ENCODE assay signal across 8 cellular contexts in the genomic region with DNA sequence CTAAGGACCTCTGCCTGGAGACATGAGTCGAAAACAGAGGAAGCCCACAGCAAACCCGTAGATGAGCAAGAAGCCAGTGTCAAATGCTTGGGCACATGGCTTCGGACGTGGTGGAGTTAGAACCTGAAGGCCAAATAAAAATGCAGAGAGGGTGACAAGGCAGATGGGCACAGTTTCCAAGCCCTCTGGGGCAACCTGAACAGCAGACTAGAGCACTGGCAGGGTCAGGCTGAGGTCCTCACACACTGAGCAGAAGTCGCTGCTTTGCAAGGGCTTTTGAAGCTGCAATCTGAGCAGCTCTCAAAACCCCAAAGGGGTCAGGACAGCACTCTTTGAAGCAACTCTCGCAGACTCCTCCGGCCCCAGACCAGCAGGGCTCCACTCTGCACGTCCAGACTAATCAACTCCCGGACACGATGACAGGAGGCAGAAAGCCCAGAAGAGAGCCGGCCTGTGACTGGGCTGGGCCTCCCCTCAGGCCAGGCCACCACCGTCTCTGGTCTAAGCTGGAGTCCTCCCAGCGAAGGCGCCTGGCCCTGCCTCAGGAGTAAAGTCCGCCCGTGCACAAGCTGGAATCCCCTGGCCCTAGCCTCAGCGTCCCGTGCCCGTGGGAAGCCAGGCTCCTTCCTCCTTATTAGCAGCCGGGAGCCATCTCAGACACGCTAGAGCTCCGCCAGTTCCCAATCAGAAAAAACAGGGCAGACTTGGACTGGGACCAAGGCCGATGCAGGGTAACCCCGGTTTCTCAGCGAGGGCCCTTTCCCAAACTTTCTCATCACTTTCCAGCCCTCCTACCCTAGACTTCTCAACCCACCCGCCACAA. TPM values are rescaled to one million over a fixed set of nuclear protein-coding genes. Genes with fewer than 3 reads are reported as not detected.
DNase-seq lines count a peak whose midpoint lies in the region; ATAC-seq and TF ChIP-seq lines count a peak whose summit lies in the region.

No MANE protein-coding gene starts in this region.

- DNase-seq in NCI-H2227 (lab: John Stamatoyannopoulos, UW; ENCODE audit: unreplicated experiment) (peak; percentile 54), NCI-H2227 treated with DMSO at 0.1 percent for 48 hours (lab: John Stamatoyannopoulos, UW) (no peak), NCI-H2171 (lab: John Stamatoyannopoulos, UW) (peak; percentile 30), body of pancreas (peak; percentile 61 to 65 (median 65)), gastrocnemius medialis (peak in 1 of 2 donors; percentile 66), T-helper 9 cell (no peak), NCI-H2196 treated with DMSO at 0.1 percent for 48 hours (lab: John Stamatoyannopoulos, UW; ENCODE audit: unreplicated experiment) (no peak)

- H3K27ac ChIP-seq in body of pancreas (peak overlapping the region; percentile 87 to 94 (median 93)), gastrocnemius medialis (peak overlapping the region; percentile 96 to 99 (median 96))

- H3K9me3 ChIP-seq in body of pancreas (no peaks in the 10 kb centered on the region), iPS-18c (ENCODE audit: control insufficient read depth, insufficient read depth, low read length) (no peaks in the 10 kb centered on the region), gastrocnemius medialis (no peaks in the 10 kb centered on the region)

- H3K36me3 ChIP-seq in body of pancreas (replicated peaks in 1 of 2; ENCODE audit: insufficient read depth in 1 of 2, low read depth in 2 of 2) (no peaks in the 10 kb centered on the region), gastrocnemius medialis (peaks cover 0 to 6% of the 10 kb centered on the region in 2 donors)

- WGBS in body of pancreas, 2 donors = 3 to 7% methylated on average over 9 to 24 of the region's 26 CpGs

- intact Hi-C loops in body of pancreas (cut with DNase I) (no loop called here), gastrocnemius medialis (cut with DNase I; ENCODE audit: low total_unique reads) (loop anchor here (2.0 to 10.0 kb wide), 5 partner anchors 101 to 1777 kb away; a partner anchor contains a TSS)

- H3K4me1 ChIP-seq in body of pancreas (peaks cover 57% of the 10 kb centered on the region), gastrocnemius medialis (peaks cover 51 to 57% of the 10 kb centered on the region in 2 donors)

- TF ChIP-seq POLR2A in body of pancreas (IDR thresholded peaks at IDR 0.05) (peak in 2 of 3 donors; percentile 37 to 45), gastrocnemius medialis (IDR thresholded peaks at IDR 0.05) (peak in 1 of 2 donors; percentile 24)

- in situ Hi-C loops in gastrocnemius medialis (cut with MboI; ENCODE audit: low sequenced_read_pairs in 4 of 4) = loop anchor here in 2 of 4 donors (25.0 kb wide), 2 partner anchors 404 to 671 kb away; a partner anchor contains a TSS

- ATAC-seq in body of pancreas = peak; percentile 1
- ATAC-seq in gastrocnemius medialis = peak; percentile 2 to 15

- H3K27me3 ChIP-seq in body of pancreas = no peaks in the 10 kb centered on the region
- no peaks in the 10 kb centered on the region for H3K27me3 ChIP-seq in gastrocnemius medialis

- H3K4me3 ChIP-seq in body of pancreas = peak overlapping the region; percentile 75 to 83
- H3K4me3 ChIP-seq in iPS-18c (ENCODE audit: insufficient read depth, low read depth, low read length) = peak overlapping the region; percentile 77
- H3K4me3 ChIP-seq in gastrocnemius medialis = peak overlapping the region; percentile 77 to 96 (median 91)

- no peak for TF ChIP-seq CTCF in body of pancreas (IDR thresholded peaks at IDR 0.05)
- no peak for TF ChIP-seq CTCF in gastrocnemius medialis (IDR thresholded peaks at IDR 0.05 in 4 of 5, conservative IDR thresholded peaks at IDR 0.05 in 1 of 5)

RNA-seq across cellular contexts. Expression of a gene that starts 0.9 kb away (rescaled TPM):
- total RNA-seq in body of pancreas (10 to 100 TPM; 75.8 to 87.9 TPM), gastrocnemius medialis (10 to 100 TPM; 30.2 to 64.3 (median 44.9) TPM)

RNA-seq across cellular contexts. Expression of a gene that starts 14.1 kb away (rescaled TPM):
- total RNA-seq in body of pancreas (10 to 100 TPM; 22.7 to 30.9 TPM), gastrocnemius medialis (10 to 100 TPM; 24.6 to 46.3 (median 34.9) TPM)

RNA-seq across cellular contexts. Expression of a gene that starts 14.3 kb away (rescaled TPM):
- total RNA-seq in body of pancreas (10 to 100 TPM; 55.0 to 59.4 TPM), gastrocnemius medialis (100 to 1,000 TPM; 103 to 153 (median 123) TPM)

RNA-seq across cellular contexts. Expression of a gene that starts 31.9 kb away (rescaled TPM):
- not detected for total RNA-seq in body of pancreas
- total RNA-seq in gastrocnemius medialis = not detected

RNA-seq across cellular contexts. Expression of a gene that starts 40.2 kb away (rescaled TPM):
- total RNA-seq in body of pancreas = not detected
- total RNA-seq in gastrocnemius medialis = not detected

Comparison
In these comparisons a context has a peak if more than half of its experiments do, and no peak if none do; other contexts are left out.
1. DNase-seq: peak in NCI-H2227 (single experiment), NCI-H2171 (single experiment) and body of pancreas (4 of 4); none in NCI-H2227 treated with DMSO at 0.1 percent for 48 hours (single experiment), T-helper 9 cell (single experiment) and NCI-H2196 treated with DMSO at 0.1 percent for 48 hours (single experiment).
2. Peak in every context shown above with its lines, with median percentiles within 50 percentile points of each other: H3K4me3 ChIP-seq.